In the genomic region with DNA sequence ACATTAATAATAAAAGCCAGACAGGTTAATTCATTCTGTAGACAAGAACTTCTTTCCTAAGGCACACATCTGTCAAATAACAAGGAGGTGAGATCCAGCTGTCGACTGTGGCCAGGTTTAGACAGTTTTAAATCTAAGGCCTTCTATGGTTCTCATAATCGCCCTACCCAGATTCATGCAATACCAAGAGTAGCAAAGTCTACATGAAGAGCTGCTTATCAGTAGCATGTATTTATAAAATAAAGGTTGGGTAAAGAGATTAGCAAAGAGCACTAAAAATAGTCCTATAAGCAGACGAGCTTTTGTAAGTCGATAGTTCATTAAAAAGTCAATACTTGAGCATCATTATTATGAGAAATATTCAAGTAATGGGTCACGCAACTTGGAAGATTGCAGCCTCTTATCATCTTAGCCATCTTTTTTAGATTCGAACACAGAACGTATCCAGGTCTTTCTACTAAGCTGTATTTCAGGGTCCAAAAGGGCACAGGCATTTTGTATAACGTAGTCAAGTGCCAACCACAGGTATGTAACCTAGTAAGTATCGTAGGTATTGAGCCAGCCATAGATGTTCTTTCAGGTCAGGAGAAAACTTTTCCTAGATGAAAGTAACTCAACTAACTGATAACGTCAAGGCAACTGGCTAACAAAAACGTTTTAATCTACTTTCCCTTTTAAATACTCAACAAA, we compare ENCODE assay signal across 23 cellular contexts. TPM values are rescaled to one million over a fixed set of nuclear protein-coding genes. Genes with fewer than 3 reads are reported as not detected.
DNase-seq lines count a peak whose midpoint lies in the region; ATAC-seq and TF ChIP-seq lines count a peak whose summit lies in the region.
"Had no signal": no experiment of that assay in that cellular context is flagged by ENCODE, and none has a peak within 500 bp of the region (broad histone marks: within the 10 kb centered on the region; RNA-seq: fewer than 3 reads in every experiment).

No MANE protein-coding gene starts in this region.

- ATAC-seq in HG02623 (IDR thresholded peaks at IDR 0.05; ENCODE audit: unreplicated experiment): no peak
- ATAC-seq: stimulated activated naive B cell treated with anti-CD40 and anti-IgM and Interleukin-4, amounts not matched to agents 10 μg/mL and 1 μg/mL and 100 μg/mL, for 72 hours had no signal

- no peak overlapping the region for H3K4ac ChIP-seq in mesendoderm (ENCODE audit: low read depth, low read length)

- no peak overlapping the region for H3K9ac ChIP-seq in mesendoderm (ENCODE audit: low read length)

- no peak overlapping the region for H3K23ac ChIP-seq in mesendoderm (ENCODE audit: low read length)

- no peak overlapping the region for H4K5ac ChIP-seq in mesendoderm (ENCODE audit: low read length)

- peak; percentile 19 for DNase-seq in DMS53 (lab: John Stamatoyannopoulos, UW)
- no peak for DNase-seq in DMS53 treated with DMSO at 0.1 percent for 48 hours (lab: John Stamatoyannopoulos, UW; ENCODE audit: unreplicated experiment)
- no peak for DNase-seq in coronary artery (ENCODE audit: low spot score)
- DNase-seq in mesendoderm: no peak
- DNase-seq in suprapubic skin (ENCODE audit: low spot score in 2 of 2): no peak
- no peak for DNase-seq in activated CD4-positive, alpha-beta T cell treated with anti-CD3 and anti-CD28 coated beads for 4 hours
- no peak for DNase-seq in epidermal melanocyte (ENCODE audit: insufficient read length, low spot score)
- DNase-seq: activated CD4-positive, alpha-beta memory T cell treated with anti-CD3 and anti-CD28 coated beads, Interleukin-2, amount 10 ng/mL, durations not matched to agents 7 days and 5 days; activated naive CD4-positive, alpha-beta T cell; activated T-cell treated with anti-CD3 and anti-CD28 coated beads, Interleukin-2, amount 50 U/mL, for 1 hour; anterior cingulate cortex; BE2C; kidney glomerular epithelial cell; NCI-H1105; NCI-H2107; NCI-H524 treated with DMSO at 0.1 percent for 48 hours; SHP77; stimulated activated naive B cell treated with anti-CD40 and anti-IgM and Interleukin-4, amounts not matched to agents 10 μg/mL and 1 μg/mL and 100 μg/mL, for 72 hours; T-helper 1 cell; upper lobe of left lung had no signal

- TF ChIP-seq CTCF in coronary artery (IDR thresholded peaks at IDR 0.05) (no peak), suprapubic skin (IDR thresholded peaks at IDR 0.05) (no peak)

- H3K79me1 ChIP-seq in mesendoderm (ENCODE audit: low read length): peaks cover 2% of the 10 kb centered on the region

- H2BK120ac ChIP-seq in mesendoderm (ENCODE audit: low read depth, low read length): no peak overlapping the region

- no peaks in the 10 kb centered on the region for H3K9me3 ChIP-seq in suprapubic skin
- H3K9me3 ChIP-seq: BE2C, neutrophil, upper lobe of left lung had no signal

- WGBS in mesendoderm (ENCODE audit: extremely low coverage, insufficient coverage, low lambda C conversion rate): no CpG with 5 or more reads among the region's 11 CpGs
- WGBS in suprapubic skin: 86% methylated on average over 11 of the region's 11 CpGs

- no peak overlapping the region for H3K27ac ChIP-seq in coronary artery
- H3K27ac ChIP-seq in mesendoderm (ENCODE audit: low read depth, low read length): no peak overlapping the region
- H3K27ac ChIP-seq in suprapubic skin: no peak overlapping the region
- H3K27ac ChIP-seq: 22Rv1, neutrophil, upper lobe of left lung had no signal

- no peak overlapping the region for H4K8ac ChIP-seq in mesendoderm (ENCODE audit: low read depth, low read length)

- no peak overlapping the region for H2AK5ac ChIP-seq in mesendoderm (ENCODE audit: low read length)

- H3K4me1 ChIP-seq in mesendoderm (ENCODE audit: control insufficient read depth, low read depth, low read length) (peaks cover 7% of the 10 kb centered on the region), suprapubic skin (peaks cover 33% of the 10 kb centered on the region)

- no peak overlapping the region for H3K56ac ChIP-seq in mesendoderm (ENCODE audit: low read length)

- H2BK5ac ChIP-seq in mesendoderm (ENCODE audit: low read length): no peak overlapping the region

- no peak for TF ChIP-seq POLR2A in suprapubic skin (IDR thresholded peaks at IDR 0.05)

- no peak overlapping the region for H2BK15ac ChIP-seq in mesendoderm (replicated peaks; ENCODE audit: low read depth)

- no peak for TF ChIP-seq EP300 in suprapubic skin (IDR thresholded peaks at IDR 0.05)

- H3K4me2 ChIP-seq in mesendoderm (ENCODE audit: low read length): peak overlapping the region; percentile 30

- no peak overlapping the region for H3K18ac ChIP-seq in mesendoderm (ENCODE audit: low read length)

- no peaks in the 10 kb centered on the region for H3K36me3 ChIP-seq in mesendoderm (ENCODE audit: control insufficient read depth, insufficient read depth, low read length)
- no peaks in the 10 kb centered on the region for H3K36me3 ChIP-seq in suprapubic skin
- H3K36me3 ChIP-seq: neutrophil, upper lobe of left lung had no signal

- H3K27me3 ChIP-seq in mesendoderm (ENCODE audit: insufficient read depth, low read length, poor library complexity) (no peaks in the 10 kb centered on the region), suprapubic skin (no peaks in the 10 kb centered on the region)
- H3K27me3 ChIP-seq: BE2C had no signal

- H3K79me2 ChIP-seq in mesendoderm (ENCODE audit: control insufficient read depth, insufficient read depth, low read length): peaks cover 70% of the 10 kb centered on the region

- H3K4me3 ChIP-seq in coronary artery: peak overlapping the region; percentile 94
- peak overlapping the region; percentile 27 for H3K4me3 ChIP-seq in mesendoderm (ENCODE audit: low read length)
- H3K4me3 ChIP-seq in suprapubic skin: peak overlapping the region; percentile 67

RNA-seq across cellular contexts. Expression of gene CNKSR3, which starts 3.1 kb away (rescaled TPM):
- 9.6 TPM for polyA plus RNA-seq in mesendoderm (2013, experiment 1 of 2)
- 9.0 TPM for polyA plus RNA-seq in mesendoderm (2013, experiment 2 of 2)
- 10 to 100 TPM in 3 of 4 donors, 1 to 10 TPM in 1; 8.8 to 12.4 (median 11.2) TPM for total RNA-seq in suprapubic skin
- total RNA-seq: activated CD4-positive, alpha-beta memory T cell treated with anti-CD3 and anti-CD28 coated beads, Interleukin-2, amount 10 ng/mL, durations not matched to agents 7 days and 5 days had no signal

Comparison
In these comparisons a context has a peak if more than half of its experiments do, and no peak if none do; other contexts are left out.
1. H3K4me3 ChIP-seq: peak in every context shown above with its lines; median percentile 94 in coronary artery; 67 in suprapubic skin; 27 in mesendoderm.